9 cellular contexts compared by ENCODE assay signal in the genomic region with DNA sequence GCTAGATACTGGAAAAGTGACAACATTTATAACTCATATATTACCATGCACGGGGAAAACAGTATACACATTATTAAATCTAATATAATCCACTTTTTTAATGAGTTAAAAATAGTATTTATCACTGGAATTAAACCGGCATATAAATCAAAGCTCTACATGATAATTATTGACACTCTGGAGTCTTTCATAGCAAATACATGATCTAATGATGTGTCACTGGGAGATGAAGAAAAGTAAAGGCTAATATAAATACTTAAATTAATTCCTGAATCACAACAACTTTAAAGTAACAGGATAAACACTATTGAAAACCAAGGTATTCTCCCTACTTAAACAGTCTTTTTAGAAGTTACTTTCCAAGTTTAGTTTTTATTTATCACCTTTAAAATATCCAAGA. TPM values are rescaled to one million over a fixed set of nuclear protein-coding genes. Genes with fewer than 3 reads are reported as not detected.
DNase-seq lines count a peak whose midpoint lies in the region; ATAC-seq, FAIRE-seq and TF ChIP-seq lines count a peak whose summit lies in the region.
"Had no signal": no experiment of that assay in that cellular context is flagged by ENCODE, and none has a peak within 500 bp of the region (broad histone marks: within the 10 kb centered on the region; RNA-seq: fewer than 3 reads in every experiment).

No MANE protein-coding gene starts in this region.

- H3K36me3 ChIP-seq in K562 (ENCODE audit: control insufficient read depth, insufficient read depth, low read length), result no peaks in the 10 kb centered on the region
- H3K36me3 ChIP-seq in mucosa of descending colon (ENCODE audit: low read depth), result no peaks in the 10 kb centered on the region

- H3K9me3 Mint-ChIP-seq in mesothelial cell of epicardium, result no peaks in the 10 kb centered on the region

- H3K9me1 ChIP-seq in K562 (ENCODE audit: control insufficient read depth, insufficient read depth, low read length), result no peaks in the 10 kb centered on the region

- TF ChIP-seq CTCF in AG04450 (IDR thresholded peaks at IDR 0.05; ENCODE audit: low read depth, low read length) (no peak), HFF-Myc (IDR thresholded peaks at IDR 0.05; ENCODE audit: low read depth, low read length, missing control alignments) (no peak), K562 (IDR thresholded peaks at IDR 0.05 in 2 of 3, conservative IDR thresholded peaks at IDR 0.05 in 1 of 3; ENCODE audit: insufficient read depth in 2 of 3, low read depth in 1 of 3, low read length in 3 of 3) (no peak), mesothelial cell of epicardium (IDR thresholded peaks at IDR 0.05; ENCODE audit: unreplicated experiment) (no peak), mucosa of descending colon (IDR thresholded peaks at IDR 0.05) (no peak)

- peak overlapping the region; percentile 96 for H3K4me2 ChIP-seq in K562 (ENCODE audit: insufficient read depth, low read length)

- ATAC-seq in K562 (no peak), mucosa of descending colon (no peak)

- no peaks in the 10 kb centered on the region for H4K20me1 ChIP-seq in K562 (replicated peaks; ENCODE audit: control insufficient read depth, insufficient read depth, low read length)

- H3K36me3 Mint-ChIP-seq in mesothelial cell of epicardium, result peaks cover 7% of the 10 kb centered on the region

- no peaks in the 10 kb centered on the region for H3K27me3 Mint-ChIP-seq in mesothelial cell of epicardium (ENCODE audit: low read depth)

- no peak for TF ChIP-seq POLR2A in K562 (conservative IDR thresholded peaks at IDR 0.05)

- no peak overlapping the region for H2AFZ ChIP-seq in K562 (ENCODE audit: low read depth, low read length)

- H3K9me3 ChIP-seq in AG04450 (ENCODE audit: control insufficient read depth, insufficient read depth, low read length) (no peaks in the 10 kb centered on the region), K562 (replicated peaks; ENCODE audit: control insufficient read depth, insufficient read depth, low read depth, low read length) (no peaks in the 10 kb centered on the region), mucosa of descending colon (no peaks in the 10 kb centered on the region)

- H3K79me2 ChIP-seq in K562 (ENCODE audit: control insufficient read depth, insufficient read depth, low read length), result peaks cover 70% of the 10 kb centered on the region

- no peak for TF ChIP-seq EP300 in K562 (IDR thresholded peaks at IDR 0.05; ENCODE audit: low read length)

- H3K27me3 ChIP-seq in AG04450 (ENCODE audit: control insufficient read depth, insufficient read depth, low read length), result no peaks in the 10 kb centered on the region
- no peaks in the 10 kb centered on the region for H3K27me3 ChIP-seq in K562 (ENCODE audit: control insufficient read depth in 2 of 2, insufficient read depth in 2 of 2, low read length in 2 of 2)

- FAIRE-seq in K562 (lab: Jason Lieb, UNC), result no peak

- peak overlapping the region; percentile 98 for H3K4me3 Mint-ChIP-seq in mesothelial cell of epicardium

- H3K27ac Mint-ChIP-seq in mesothelial cell of epicardium, result no peak overlapping the region

- H3K4me1 ChIP-seq in K562 (replicated peaks in 1 of 2; ENCODE audit: control insufficient read depth in 2 of 2, insufficient read depth in 2 of 2, low read length in 2 of 2), result no peaks in the 10 kb centered on the region
- H3K4me1 ChIP-seq in mucosa of descending colon (ENCODE audit: low read depth), result peaks cover 18% of the 10 kb centered on the region

- no peak for DNase-seq in AG04450 (ENCODE audit: low read depth, low spot score)
- DNase-seq in HFF-Myc (ENCODE audit: extremely low read depth, low read depth), result no peak
- DNase-seq in K562 (ENCODE audit: extremely low read depth in 1 of 4, low spot score in 3 of 4), result no peak
- DNase-seq in mesothelial cell of epicardium (ENCODE audit: low spot score in 2 of 2, unreplicated experiment in 2 of 2), result no peak
- DNase-seq in mucosa of descending colon, result no peak
- no peak for DNase-seq in NCI-H1092 (lab: John Stamatoyannopoulos, UW)
- no peak for DNase-seq in NCI-H82 treated with DMSO at 0.1 percent for 48 hours (lab: John Stamatoyannopoulos, UW; ENCODE audit: unreplicated experiment)
- DNase-seq in activated effector memory CD4-positive, alpha-beta T cell treated with anti-CD3 and anti-CD28 coated beads, Interleukin-2, amount 50 U/mL, for 16 hours, result no peak
- DNase-seq: GF-D8 had no signal

- no peak overlapping the region for H3K27ac ChIP-seq in AG04450 (ENCODE audit: low read depth, low read length)
- H3K27ac ChIP-seq in K562 (ENCODE audit: extremely low read depth, low read depth, low read length), result no peak overlapping the region; the same call in 2 of the 3 replicates

- no peak for TF ChIP-seq RAD21 in K562 (CRISPR knock-in tag; conservative IDR thresholded peaks at IDR 0.05 in 1 of 2, IDR thresholded peaks at IDR 0.05 in 1 of 2)

- in situ Hi-C loops in K562 (cut with MboI), result no loop called here

- H3K4me3 ChIP-seq in AG04450 (ENCODE audit: low read depth, low read length) (peak overlapping the region; percentile 93), HFF-Myc (replicated peaks; ENCODE audit: low read depth, low read length) (peak overlapping the region; percentile 78; the same call in 1 of the 2 replicates), K562 (peak overlapping the region; percentile 70), mucosa of descending colon (no peak overlapping the region)

- peaks cover 63% of the 10 kb centered on the region for H3K4me1 Mint-ChIP-seq in mesothelial cell of epicardium

- intact Hi-C loops in K562 (cut with micrococcal nuclease) (loop anchor here (5.0 kb wide), 1 partner anchor 547 kb away; a partner anchor contains a TSS), mucosa of descending colon (cut with DNase I, micrococcal nuclease) (no loop called here)

- POLR2A ChIA-PET in AG04450 (lab: Yijun Ruan, JAX), result no interaction called here
- POLR2A ChIA-PET in K562 (lab: Yijun Ruan, JAX), result interaction anchor here (0.7 kb wide), 1 partner anchor 273 kb away, joined by 3 read pairs; no protein-coding TSS in a partner anchor

- CTCF ChIA-PET in AG04450 (lab: Charles Lee) (interaction anchor here (1.3 kb wide), 1 partner anchor 15 kb away, joined by 3 read pairs; no protein-coding TSS in a partner anchor), K562 (lab: Yijun Ruan, JAX; ENCODE audit: low intra/inter-chr PET ratio) (no interaction called here)

- H3K9ac ChIP-seq in K562 (ENCODE audit: insufficient read depth in 1 of 2, low read depth in 2 of 2, low read length in 2 of 2), result peak overlapping the region in 1 of 2 experiments; percentile 92; a peak in 3 of 4 replicates

- 3% methylated on average over 2 of the region's 2 CpGs for WGBS in K562 (ENCODE audit: insufficient coverage, low coverage, missing lambda C conversion rate)

- no TSS peak for BruUV-seq in K562 (replicated peaks; lab: Mats Ljungman, UMichigan)

TF ChIP-seq in K562, 482 proteins besides CTCF, POLR2A, EP300 and RAD21:
- TF ChIP-seq RBM39 (optimal IDR thresholded peaks at IDR 0.05; ENCODE audit: low read depth, low read length), result no peak
- 0 out of 2 replicates have a peak, but pooled peaks have one; percentile 31 for TF ChIP-seq EP400 (IDR thresholded peaks at IDR 0.05)

RNA-seq across cellular contexts. Expression of a gene that starts 2.2 kb away (rescaled TPM):
- 5.9 and 9.3 TPM in 2 replicates for polyA plus RNA-seq in AG04450 (2011; rRNA removed)
- 10.6 and 18.9 TPM in 2 replicates for polyA minus RNA-seq in AG04450 (2011; rRNA and poly(A)+ RNA removed)
- total RNA-seq in K562 (2011; cell fraction: chromatin; rRNA removed; ENCODE audit: low replicate concordance), result 5.0 and 25.3 TPM in 2 replicates
- 2.3 and 4.3 TPM in 2 replicates for total RNA-seq in K562 (2011; cell fraction: nucleolus; rRNA removed)
- 5.4 and 8.3 TPM in 2 replicates for total RNA-seq in K562 (2011; cell fraction: nucleoplasm; rRNA removed)
- 2.7 and 3.5 TPM in 2 replicates for total RNA-seq in K562 (2014; rRNA removed)
- 8.8 and 11.0 TPM in 2 replicates for total RNA-seq in K562 (2014; rRNA removed; fragmentation: Illumina TruSeq; extraction: Trizol)
- total RNA-seq in K562 (2015; rRNA removed; fragmentation: Illumina TruSeq; extraction: Trizol), result 8.9 and 10.1 TPM in 2 replicates
- total RNA-seq in K562 (2021), result 7.0 and 7.3 TPM in 2 replicates
- 5.0 and 5.4 TPM in 2 replicates for polyA plus RNA-seq in K562 (2011; rRNA removed)
- polyA plus RNA-seq in K562 (2011; cell fraction: cytosol; rRNA removed), result 0.83 and 2.4 TPM in 2 replicates
- polyA plus RNA-seq in K562 (2011; cell fraction: nucleus; rRNA removed), result 4.8 and 7.6 TPM in 2 replicates
- polyA plus RNA-seq in K562 (2012), result 2.5 and 3.4 TPM in 2 replicates
- polyA plus RNA-seq in K562 (2014; fragmentation: Illumina TruSeq; extraction: Trizol), result 3.5 and 4.4 TPM in 2 replicates
- 1 to 10 TPM; 2.0 to 2.3 TPM for polyA plus RNA-seq in K562 (2014; fragmentation: Nextera tagmentation; extraction: Ambion mirVana)
- 2.2 TPM in 2 replicates for polyA plus RNA-seq in K562 (2014; rRNA removed)
- 19.4 and 29.3 TPM in 2 replicates for polyA minus RNA-seq in K562 (2011; rRNA and poly(A)+ RNA removed)
- polyA minus RNA-seq in K562 (2011; cell fraction: cytosol; rRNA and poly(A)+ RNA removed), result 5.5 and 7.3 TPM in 2 replicates
- 8.5 and 22.3 TPM in 2 replicates for polyA minus RNA-seq in K562 (2011; cell fraction: nucleus; rRNA and poly(A)+ RNA removed)
- 15.3 to 16.3 TPM (median 16.1 TPM) in 3 replicates for total RNA-seq in mesothelial cell of epicardium
- total RNA-seq in mucosa of descending colon, result 10 to 100 TPM in 1 of 3 donors, 1 to 10 TPM in 2; 8.4 to 14.1 (median 8.8) TPM

RNA-seq across cellular contexts. Expression of a gene that starts 52.4 kb away (rescaled TPM):
- polyA plus RNA-seq in AG04450 (2011; rRNA removed), result 3.7 and 6.1 TPM in 2 replicates
- polyA minus RNA-seq in AG04450 (2011; rRNA and poly(A)+ RNA removed), result 4.6 and 10.6 TPM in 2 replicates
- total RNA-seq in K562 (2011; cell fraction: chromatin; rRNA removed; ENCODE audit: low replicate concordance), result 25.1 and 120 TPM in 2 replicates
- 17.5 and 27.9 TPM in 2 replicates for total RNA-seq in K562 (2011; cell fraction: nucleolus; rRNA removed)
- 48.8 and 68.2 TPM in 2 replicates for total RNA-seq in K562 (2011; cell fraction: nucleoplasm; rRNA removed)
- 49.1 and 55.6 TPM in 2 replicates for total RNA-seq in K562 (2014; rRNA removed)
- 84.4 and 92.9 TPM in 2 replicates for total RNA-seq in K562 (2014; rRNA removed; fragmentation: Illumina TruSeq; extraction: Trizol)
- total RNA-seq in K562 (2015; rRNA removed; fragmentation: Illumina TruSeq; extraction: Trizol), result 70.1 and 75.3 TPM in 2 replicates
- 56.2 and 57.1 TPM in 2 replicates for total RNA-seq in K562 (2021)
- polyA plus RNA-seq in K562 (2011; rRNA removed), result 20.9 and 44.1 TPM in 2 replicates
- 3.4 and 6.5 TPM in 2 replicates for polyA plus RNA-seq in K562 (2011; cell fraction: cytosol; rRNA removed)
- polyA plus RNA-seq in K562 (2011; cell fraction: nucleus; rRNA removed), result 27.2 and 34.1 TPM in 2 replicates
- polyA plus RNA-seq in K562 (2012), result 26.8 and 27.4 TPM in 2 replicates
- polyA plus RNA-seq in K562 (2014; fragmentation: Illumina TruSeq; extraction: Trizol), result 38.9 and 46.4 TPM in 2 replicates
- polyA plus RNA-seq in K562 (2014; fragmentation: Nextera tagmentation; extraction: Ambion mirVana), result 10 to 100 TPM; 22.7 to 25.5 TPM
- polyA plus RNA-seq in K562 (2014; rRNA removed), result 29.5 and 34.6 TPM in 2 replicates
- polyA minus RNA-seq in K562 (2011; rRNA and poly(A)+ RNA removed), result 99.8 and 125 TPM in 2 replicates
- polyA minus RNA-seq in K562 (2011; cell fraction: cytosol; rRNA and poly(A)+ RNA removed), result 28.4 and 49.2 TPM in 2 replicates
- polyA minus RNA-seq in K562 (2011; cell fraction: nucleus; rRNA and poly(A)+ RNA removed), result 79.3 and 109 TPM in 2 replicates
- 17.6 to 18.1 TPM (median 17.7 TPM) in 3 replicates for total RNA-seq in mesothelial cell of epicardium
- 10 to 100 TPM in 1 of 3 donors, 1 to 10 TPM in 2; 1.3 to 10.9 (median 3.1) TPM for total RNA-seq in mucosa of descending colon
